Comparison of ENCODE assay signal across 16 cellular contexts in genomic region chrX:107704181-107704580, GRCh38.
DNase-seq lines count a peak whose midpoint lies in the region; ATAC-seq and TF ChIP-seq lines count a peak whose summit lies in the region.
"Had no signal": no experiment of that assay in that cellular context is flagged by ENCODE, and none has a peak within 500 bp of the region (broad histone marks: within the 10 kb centered on the region; RNA-seq: fewer than 3 reads in every experiment).

No MANE protein-coding gene starts in this region.

- H3K27ac Mint-ChIP-seq in activated CD4-positive, alpha-beta T cell treated with anti-CD3 and anti-CD28 coated beads, Interleukin-2, amount 10 ng/mL, durations not matched to agents 24 days and 14 days, result no peak overlapping the region

- H3K27ac ChIP-seq in cardiac muscle cell, result peak overlapping the region; percentile 18
- H3K27ac ChIP-seq: BLaER1 treated with 17β-estradiol and CSF1 and Interleukin-3, amounts not matched to agents 10 nM and 100 nM had no signal

- no peaks in the 10 kb centered on the region for H3K27me3 Mint-ChIP-seq in activated CD4-positive, alpha-beta T cell treated with anti-CD3 and anti-CD28 coated beads, Interleukin-2, amount 10 ng/mL, durations not matched to agents 24 days and 14 days

- no peak for TF ChIP-seq POLR2A in GM18505 (IDR thresholded peaks at IDR 0.05; ENCODE audit: borderline replicate concordance, extremely low read depth, insufficient read depth, insufficient read length)

- H3K4me1 Mint-ChIP-seq in activated CD4-positive, alpha-beta T cell treated with anti-CD3 and anti-CD28 coated beads, Interleukin-2, amount 10 ng/mL, durations not matched to agents 24 days and 14 days, result peaks cover 18% of the 10 kb centered on the region

- no peaks in the 10 kb centered on the region for H3K9me3 Mint-ChIP-seq in activated CD4-positive, alpha-beta T cell treated with anti-CD3 and anti-CD28 coated beads, Interleukin-2, amount 10 ng/mL, durations not matched to agents 24 days and 14 days

- no peak for TF ChIP-seq CTCF in cardiac muscle cell (IDR thresholded peaks at IDR 0.05; ENCODE audit: low read depth, low read length)

- ATAC-seq in GM18505 (IDR thresholded peaks at IDR 0.05; ENCODE audit: unreplicated experiment) (no peak), HG03520 (IDR thresholded peaks at IDR 0.05; ENCODE audit: unreplicated experiment) (no peak), GM18868 (IDR thresholded peaks at IDR 0.05; ENCODE audit: unreplicated experiment) (no peak)
- ATAC-seq: GM12878, Panc1 had no signal

- no peak overlapping the region for H3K4me3 ChIP-seq in cardiac muscle cell
- H3K4me3 ChIP-seq: BLaER1 treated with 17β-estradiol and CSF1 and Interleukin-3, amounts not matched to agents 10 nM and 100 nM; GM12878 had no signal

- no peak overlapping the region for H3K4me3 Mint-ChIP-seq in activated CD4-positive, alpha-beta T cell treated with anti-CD3 and anti-CD28 coated beads, Interleukin-2, amount 10 ng/mL, durations not matched to agents 24 days and 14 days

- H3K36me3 ChIP-seq in cardiac muscle cell, result no peaks in the 10 kb centered on the region
- H3K36me3 ChIP-seq: BLaER1 treated with 17β-estradiol and CSF1 and Interleukin-3, amounts not matched to agents 10 nM and 100 nM had no signal

- no peaks in the 10 kb centered on the region for H3K9me3 ChIP-seq in cardiac muscle cell (ENCODE audit: low read depth)

- H3K4me1 ChIP-seq in cardiac muscle cell (ENCODE audit: low read depth), result peaks cover 8% of the 10 kb centered on the region

- H3K27me3 ChIP-seq in cardiac muscle cell, result no peaks in the 10 kb centered on the region

- H3K36me3 Mint-ChIP-seq in activated CD4-positive, alpha-beta T cell treated with anti-CD3 and anti-CD28 coated beads, Interleukin-2, amount 10 ng/mL, durations not matched to agents 24 days and 14 days (ENCODE audit: low read depth), result no peaks in the 10 kb centered on the region

- intact Hi-C loops in cardiac septum (cut with DNase I), result no loop called here
- intact Hi-C loops in activated CD4-positive, alpha-beta T cell treated with anti-CD3 and anti-CD28 coated beads, Interleukin-2, amount 10 ng/mL, durations not matched to agents 24 days and 14 days (cut with micrococcal nuclease), result no loop called here

- peak in 1 of 2 donors; percentile 56 for DNase-seq in cardiac muscle cell (ENCODE audit: low read depth in 1 of 2, low spot score in 1 of 2)
- DNase-seq in cardiac septum (ENCODE audit: low spot score), result no peak
- peak; percentile 50 for DNase-seq in kidney tubule cell (ENCODE audit: low spot score)
- DNase-seq in renal cortical epithelial cell (ENCODE audit: low read depth), result peak; percentile 78
- no peak for DNase-seq in activated CD4-positive, alpha-beta T cell treated with anti-CD3 and anti-CD28 coated beads, Interleukin-2, amount 10 ng/mL, durations not matched to agents 24 days and 14 days
- DNase-seq: GDM1, KG1, NCI-H1417 treated with DMSO at 0.1 percent for 48 hours, NCI-H2029 treated with DMSO at 0.1 percent for 48 hours, NCI-H524 had no signal

Comparison
In these comparisons a context has a peak if more than half of its experiments do, and no peak if none do; other contexts are left out.
1. DNase-seq: peak in kidney tubule cell (single experiment) and renal cortical epithelial cell (single experiment); none in cardiac septum (single experiment) and activated CD4-positive, alpha-beta T cell treated with anti-CD3 and anti-CD28 coated beads, Interleukin-2, amount 10 ng/mL, durations not matched to agents 24 days and 14 days (single experiment).